Comparison of ENCODE assay signal across 8 cellular contexts in genomic region chr19:10501971-10502523, GRCh38. TPM values are rescaled to one million over a fixed set of nuclear protein-coding genes. Genes with fewer than 3 reads are reported as not detected.
DNase-seq lines count a peak whose midpoint lies in the region; ATAC-seq and TF ChIP-seq lines count a peak whose summit lies in the region.

No MANE protein-coding gene starts in this region.

- H3K27me3 Mint-ChIP-seq in natural killer cell treated with Interleukin-12 subunit alpha and Interleukin-12 subunit beta and Interleukin-15 and Interleukin-18, amount 100 ng/mL, for 72 hours = no peaks in the 10 kb centered on the region

- no peak for TF ChIP-seq CTCF in fibroblast of villous mesenchyme (IDR thresholded peaks at IDR 0.05; ENCODE audit: insufficient read depth, low read depth, low read length)

- H3K4me3 ChIP-seq in fibroblast of villous mesenchyme (ENCODE audit: low read depth, low read length) = peak overlapping the region; percentile 89

- H3K4me3 Mint-ChIP-seq in natural killer cell treated with Interleukin-12 subunit alpha and Interleukin-12 subunit beta and Interleukin-15 and Interleukin-18, amount 100 ng/mL, for 72 hours = peak overlapping the region; percentile 94

- H3K4me1 Mint-ChIP-seq in natural killer cell treated with Interleukin-12 subunit alpha and Interleukin-12 subunit beta and Interleukin-15 and Interleukin-18, amount 100 ng/mL, for 72 hours (ENCODE audit: low read depth in 2 of 2) = peaks cover 36 to 38% of the 10 kb centered on the region in 2 donors

- ATAC-seq in GM18517 (IDR thresholded peaks at IDR 0.05; ENCODE audit: unreplicated experiment) (peak; percentile 32), HG03025 (IDR thresholded peaks at IDR 0.05; ENCODE audit: low FRiP score, unreplicated experiment) (peak; percentile 26)
- peak; percentile 55 to 61 for ATAC-seq in natural killer cell treated with Interleukin-12 subunit alpha and Interleukin-12 subunit beta and Interleukin-15 and Interleukin-18, amount 100 ng/mL, for 72 hours

- H3K36me3 Mint-ChIP-seq in natural killer cell treated with Interleukin-12 subunit alpha and Interleukin-12 subunit beta and Interleukin-15 and Interleukin-18, amount 100 ng/mL, for 72 hours = peaks cover 4% of the 10 kb centered on the region

- peak overlapping the region; percentile 85 to 94 for H3K27ac Mint-ChIP-seq in natural killer cell treated with Interleukin-12 subunit alpha and Interleukin-12 subunit beta and Interleukin-15 and Interleukin-18, amount 100 ng/mL, for 72 hours

- no peaks in the 10 kb centered on the region for H3K9me3 Mint-ChIP-seq in natural killer cell treated with Interleukin-12 subunit alpha and Interleukin-12 subunit beta and Interleukin-15 and Interleukin-18, amount 100 ng/mL, for 72 hours

- DNase-seq in Ammon's horn (ENCODE audit: low spot score) (peak; percentile 82), NCI-H774 (lab: John Stamatoyannopoulos, UW) (peak; percentile 78), fibroblast of villous mesenchyme (ENCODE audit: low read depth) (peak; percentile 42), ureter (ENCODE audit: low spot score) (peak; percentile 76)
- peak; percentile 24 for DNase-seq in activated T-helper 9 cell treated with anti-CD3 and anti-CD28 coated beads, Interleukin-2, amount 50 U/mL, for 16 hours (ENCODE audit: low read depth)
- DNase-seq in natural killer cell treated with Interleukin-12 subunit alpha and Interleukin-12 subunit beta and Interleukin-15 and Interleukin-18, amount 100 ng/mL, for 72 hours (ENCODE audit: low spot score) = peak; percentile 79

RNA-seq across cellular contexts. Expression of gene KEAP1, which starts 1.1 kb away (rescaled TPM):
- total RNA-seq in fibroblast of villous mesenchyme (60.5 and 61.5 TPM in 2 replicates), ureter (52.6 TPM)
- total RNA-seq in natural killer cell treated with Interleukin-12 subunit alpha and Interleukin-12 subunit beta and Interleukin-15 and Interleukin-18, amount 100 ng/mL, for 72 hours = 100 to 1,000 TPM in 1 of 2 donors, 10 to 100 TPM in 1; 94.0 to 118 TPM

RNA-seq across cellular contexts. Expression of gene S1PR5, which starts 15.2 kb away (rescaled TPM):
- total RNA-seq in fibroblast of villous mesenchyme (1.3 and 2.9 TPM in 2 replicates), ureter (4.6 TPM)
- 10 to 100 TPM in 1 of 2 donors, 1 to 10 TPM in 1; 5.1 to 16.3 TPM for total RNA-seq in natural killer cell treated with Interleukin-12 subunit alpha and Interleukin-12 subunit beta and Interleukin-15 and Interleukin-18, amount 100 ng/mL, for 72 hours

RNA-seq across cellular contexts. Expression of gene ATG4D, which starts 41.7 kb away (rescaled TPM):
- total RNA-seq in fibroblast of villous mesenchyme (16.0 and 18.4 TPM in 2 replicates), ureter (36.7 TPM)
- total RNA-seq in natural killer cell treated with Interleukin-12 subunit alpha and Interleukin-12 subunit beta and Interleukin-15 and Interleukin-18, amount 100 ng/mL, for 72 hours = 10 to 100 TPM; 67.4 to 71.0 TPM

Comparison
In these comparisons a context has a peak if more than half of its experiments do, and no peak if none do; other contexts are left out.
1. Peak in every context shown above with its lines: DNase-seq, ATAC-seq and H3K4me3 ChIP-seq.
2. DNase-seq: peak in every context shown above with its lines; median percentile 82 in Ammon's horn; 79 in natural killer cell treated with Interleukin-12 subunit alpha and Interleukin-12 subunit beta and Interleukin-15 and Interleukin-18, amount 100 ng/mL, for 72 hours; 78 in NCI-H774; 76 in ureter; 42 in fibroblast of villous mesenchyme; 24 in activated T-helper 9 cell treated with anti-CD3 and anti-CD28 coated beads, Interleukin-2, amount 50 U/mL, for 16 hours.